In the genomic region with DNA sequence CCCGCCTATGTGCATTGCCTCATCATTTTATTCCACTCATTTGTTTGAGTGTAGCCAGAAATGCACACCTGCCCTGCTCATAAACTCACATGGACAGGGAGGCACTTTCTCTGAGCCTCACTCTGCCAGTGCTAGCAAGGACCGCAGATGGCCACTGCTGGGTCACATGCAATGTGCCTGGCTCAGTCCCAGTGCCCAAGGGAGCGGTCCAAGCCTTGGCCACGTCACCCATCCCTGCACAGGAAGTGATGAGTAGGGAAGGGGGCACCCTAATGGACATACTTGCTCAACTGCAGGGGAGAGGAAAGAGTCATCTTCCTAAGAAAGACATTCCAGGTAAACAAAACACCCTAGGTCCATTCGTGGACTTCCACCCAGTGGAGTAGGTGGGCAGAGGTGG, we compare ENCODE assay signal across 22 cellular contexts.
"Had no signal": no experiment of that assay in that cellular context is flagged by ENCODE, and none has a peak within 500 bp of the region (broad histone marks: within the 10 kb centered on the region; RNA-seq: fewer than 3 reads in every experiment).

No MANE protein-coding gene starts in this region.

- H3K9me3 ChIP-seq: Peyer's patch had no signal

- H3K27me3 ChIP-seq: Peyer's patch, SJSA1 had no signal

- H3K4me1 ChIP-seq: Peyer's patch, SJSA1 had no signal

- H3K27ac ChIP-seq: Peyer's patch, RWPE1, SJSA1 had no signal

- H3K4me3 ChIP-seq: Peyer's patch, SJSA1 had no signal

- ATAC-seq: activated CD4-positive, CD25-positive, alpha-beta regulatory T cell treated with anti-CD3 and anti-CD28 coated beads, Interleukin-2, amount 50 U/mL, for 24 hours; activated CD8-positive, alpha-beta memory T cell treated with anti-CD3 and anti-CD28 coated beads, Interleukin-2, amount 10 ng/mL, durations not matched to agents 7 days and 5 days; SK-N-SH treated with all-trans-retinoic acid at 6 μM for 48 hours had no signal

- DNase-seq: activated CD4-positive, alpha-beta T cell treated with anti-CD3 and anti-CD28 coated beads, Interleukin-2, amount 10 ng/mL, durations not matched to agents 24 days and 14 days; activated CD4-positive, alpha-beta T cell treated with anti-CD3 and anti-CD28 coated beads, Interleukin-2, amount 50 U/mL, for 48 hours; activated CD8-positive, alpha-beta memory T cell treated with anti-CD3 and anti-CD28 coated beads, Interleukin-2, amount 10 ng/mL, durations not matched to agents 7 days and 5 days; activated effector memory CD4-positive, alpha-beta T cell treated with Interleukin-2 at 50 U/mL for 16 hours; activated naive CD4-positive, alpha-beta T cell; activated T-cell treated with anti-CD3 and anti-CD28 coated beads, Interleukin-2, amount 50 U/mL, for 24 hours; aorta; central memory CD4-positive, alpha-beta T cell; KG1; MV-4-11; NCI-H1105; NCI-H1436 treated with DMSO at 0.1 percent for 48 hours; NCI-H187; NCI-H2081; NCI-H510A treated with DMSO at 0.1 percent for 48 hours; SHP77; SW 1271 had no signal

- H3K36me3 ChIP-seq: Peyer's patch, SJSA1 had no signal
